Comparison of ENCODE assay signal across 8 cellular contexts in genomic region chr12:43835264-43835655, GRCh38. TPM values are rescaled to one million over a fixed set of nuclear protein-coding genes. Genes with fewer than 3 reads are reported as not detected.
DNase-seq lines count a peak whose midpoint lies in the region; ATAC-seq lines count a peak whose summit lies in the region.

No MANE protein-coding gene starts in this region.

- peaks cover 28% of the 10 kb centered on the region for H3K4me1 Mint-ChIP-seq in activated naive CD4-positive, alpha-beta T cell treated with anti-CD3 and anti-CD28 coated beads, Interleukin-2, amount 10 ng/mL, durations not matched to agents 7 days and 5 days
- peaks cover 47% of the 10 kb centered on the region for H3K4me1 Mint-ChIP-seq in activated naive CD8-positive, alpha-beta T cell treated with anti-CD3 and anti-CD28 coated beads, Interleukin-2, amount 50 U/mL, for 24 hours
- H3K4me1 Mint-ChIP-seq in immature natural killer cell = peaks cover 44 to 47% of the 10 kb centered on the region in 2 donors

- CTCF ChIA-PET in activated naive CD4-positive, alpha-beta T cell treated with anti-CD3 and anti-CD28 coated beads, Interleukin-2, amount 10 ng/mL, durations not matched to agents 7 days and 5 days (lab: Charles Lee) = no interaction called here

- H3K27me3 Mint-ChIP-seq in activated naive CD4-positive, alpha-beta T cell treated with anti-CD3 and anti-CD28 coated beads, Interleukin-2, amount 10 ng/mL, durations not matched to agents 7 days and 5 days = peaks cover 9% of the 10 kb centered on the region
- peaks cover 4% of the 10 kb centered on the region for H3K27me3 Mint-ChIP-seq in activated naive CD8-positive, alpha-beta T cell treated with anti-CD3 and anti-CD28 coated beads, Interleukin-2, amount 50 U/mL, for 24 hours
- peaks cover 0 to 3% (median 2%) of the 10 kb centered on the region in 3 donors for H3K27me3 Mint-ChIP-seq in immature natural killer cell (ENCODE audit: low read depth in 3 of 3)

- peak overlapping the region; percentile 87 for H3K27ac Mint-ChIP-seq in activated naive CD4-positive, alpha-beta T cell treated with anti-CD3 and anti-CD28 coated beads, Interleukin-2, amount 10 ng/mL, durations not matched to agents 7 days and 5 days
- H3K27ac Mint-ChIP-seq in activated naive CD8-positive, alpha-beta T cell treated with anti-CD3 and anti-CD28 coated beads, Interleukin-2, amount 50 U/mL, for 24 hours = peak overlapping the region; percentile 81
- H3K27ac Mint-ChIP-seq in immature natural killer cell = peak overlapping the region; percentile 67 to 98 (median 90)

- H3K9me3 Mint-ChIP-seq in activated naive CD4-positive, alpha-beta T cell treated with anti-CD3 and anti-CD28 coated beads, Interleukin-2, amount 10 ng/mL, durations not matched to agents 7 days and 5 days = no peaks in the 10 kb centered on the region
- no peaks in the 10 kb centered on the region for H3K9me3 Mint-ChIP-seq in activated naive CD8-positive, alpha-beta T cell treated with anti-CD3 and anti-CD28 coated beads, Interleukin-2, amount 50 U/mL, for 24 hours
- no peaks in the 10 kb centered on the region for H3K9me3 Mint-ChIP-seq in immature natural killer cell

- DNase-seq in activated naive CD4-positive, alpha-beta T cell treated with anti-CD3 and anti-CD28 coated beads, Interleukin-2, amount 10 ng/mL, durations not matched to agents 7 days and 5 days = no peak
- DNase-seq in activated naive CD4-positive, alpha-beta T cell treated with Interleukin-2 at 50 U/mL for 16 hours = no peak
- no peak for DNase-seq in activated naive CD8-positive, alpha-beta T cell treated with anti-CD3 and anti-CD28 coated beads, Interleukin-2, amount 50 U/mL, for 24 hours
- DNase-seq in immature natural killer cell (no peak), substantia nigra (lab: John Stamatoyannopoulos, UW) (peak in 3 of 49 donors; percentile 30 to 36 (median 35)), GM19238 (ENCODE audit: insufficient read length, low spot score) (no peak), NCI-H1417 (lab: John Stamatoyannopoulos, UW) (no peak)

- H3K27ac ChIP-seq in substantia nigra (ENCODE audit: low read depth, low read length, poor library complexity, severe bottlenecking) = peak overlapping the region; percentile 81

- peak overlapping the region; percentile 86 for H3K4me3 Mint-ChIP-seq in activated naive CD4-positive, alpha-beta T cell treated with anti-CD3 and anti-CD28 coated beads, Interleukin-2, amount 10 ng/mL, durations not matched to agents 7 days and 5 days
- peak overlapping the region; percentile 79 for H3K4me3 Mint-ChIP-seq in activated naive CD8-positive, alpha-beta T cell treated with anti-CD3 and anti-CD28 coated beads, Interleukin-2, amount 50 U/mL, for 24 hours
- H3K4me3 Mint-ChIP-seq in immature natural killer cell = peak overlapping the region; percentile 83 to 99 (median 91)

- H3K36me3 Mint-ChIP-seq in activated naive CD4-positive, alpha-beta T cell treated with anti-CD3 and anti-CD28 coated beads, Interleukin-2, amount 10 ng/mL, durations not matched to agents 7 days and 5 days = no peaks in the 10 kb centered on the region
- no peaks in the 10 kb centered on the region for H3K36me3 Mint-ChIP-seq in activated naive CD8-positive, alpha-beta T cell treated with anti-CD3 and anti-CD28 coated beads, Interleukin-2, amount 50 U/mL, for 24 hours (ENCODE audit: low read depth)
- no peaks in the 10 kb centered on the region for H3K36me3 Mint-ChIP-seq in immature natural killer cell

- ATAC-seq in HG03342 (IDR thresholded peaks at IDR 0.05; ENCODE audit: unreplicated experiment) = peak; percentile 9
- ATAC-seq in activated naive CD8-positive, alpha-beta T cell treated with anti-CD3 and anti-CD28 coated beads, Interleukin-2, amount 50 U/mL, for 24 hours = peak; percentile 16

RNA-seq across cellular contexts. Expression of gene TMEM117, which starts 0.6 kb away (rescaled TPM):
- polyA plus RNA-seq in immature natural killer cell = 1 to 10 TPM; 2.0 to 7.8 (median 4.0) TPM

RNA-seq across cellular contexts. Expression of gene TWF1, which starts 29.1 kb away (rescaled TPM):
- polyA plus RNA-seq in immature natural killer cell = 10 to 100 TPM; 20.4 to 21.7 (median 21.3) TPM
